In the genomic region with DNA sequence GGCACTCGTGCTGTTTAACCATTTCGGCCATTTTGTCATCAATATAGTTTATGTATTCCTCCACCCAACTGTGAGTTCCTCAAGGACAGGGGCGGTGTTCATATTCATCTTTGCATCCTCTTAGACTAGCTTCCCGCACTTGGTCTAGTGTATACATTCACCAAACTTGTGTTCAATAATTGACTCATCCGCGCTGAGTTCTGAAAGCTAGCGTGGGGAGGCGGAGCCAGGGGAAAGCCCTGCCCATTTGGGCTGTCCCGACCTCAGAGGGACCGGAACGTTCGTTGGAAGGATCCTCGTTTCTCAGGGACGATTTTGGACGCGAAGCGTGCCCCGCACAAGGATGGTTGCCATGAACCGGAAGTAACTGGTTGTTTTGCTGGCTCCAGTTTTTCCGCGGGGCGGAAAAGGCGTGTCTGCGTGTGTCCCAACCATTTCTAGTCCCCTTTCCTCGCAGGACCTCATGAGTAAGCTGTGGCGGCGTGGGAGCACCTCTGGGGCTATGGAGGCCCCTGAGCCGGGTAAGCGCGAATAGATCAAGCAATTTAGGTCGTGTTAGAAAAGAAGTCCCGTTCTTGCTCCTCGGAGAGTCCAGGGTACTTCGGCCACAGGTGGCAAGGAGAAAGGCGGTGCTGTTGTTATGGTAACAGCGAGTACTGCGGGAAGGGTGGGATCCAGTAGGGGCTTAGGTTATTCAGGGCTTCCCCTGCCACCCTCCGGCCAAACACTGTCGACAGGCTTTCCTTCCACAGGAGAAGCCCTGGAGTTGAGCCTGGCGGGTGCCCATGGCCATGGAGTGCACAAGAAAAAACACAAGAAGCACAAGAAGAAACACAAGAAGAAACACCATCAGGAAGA, we compare ENCODE assay signal across 8 cellular contexts. TPM values are rescaled to one million over a fixed set of nuclear protein-coding genes. Genes with fewer than 3 reads are reported as not detected.
A peak's percentile ranks its signal among the peaks of the same experiment; 100 is the strongest.
DNase-seq lines count a peak whose midpoint lies in the region; ATAC-seq and TF ChIP-seq lines count a peak whose summit lies in the region.

Gene INO80B (plus strand): TSS at position 434 of the 858 bp plus-strand sequence. CDS start 30 bp downstream, at position 464.

- H2AFZ ChIP-seq in PC-3 (ENCODE audit: low read length) = peak within 1 kb of the TSS; percentile 84

- no peak for TF ChIP-seq CTCF in PC-3 (conservative IDR thresholded peaks at IDR 0.05; ENCODE audit: low read depth, low read length)
- no peak for TF ChIP-seq CTCF in epithelial cell of esophagus (IDR thresholded peaks at IDR 0.05; ENCODE audit: insufficient read depth, low read depth, low read length, missing control alignments)

- TSS peak; percentile 43 for BruUV-seq in PC-3 (replicated peaks; lab: Mats Ljungman, UMichigan)

- intact Hi-C loops in PC-3 (cut with micrococcal nuclease) = loop anchor here (1.0 to 5.0 kb wide), 4 partner anchors 15 to 258 kb away; partner anchors contain the start of genes CCDC142, MTHFD2 and PCGF1

- peaks cover 27% of the 10 kb centered on the region for H3K4me1 ChIP-seq in PC-3 (ENCODE audit: insufficient read depth, low read length)

- no peaks in the 10 kb centered on the region for H3K9me3 ChIP-seq in PC-3 (ENCODE audit: low read length)

- H3K4me2 ChIP-seq in PC-3 (ENCODE audit: low read length) = peak within 1 kb of the TSS; percentile 99

- no peak for TF ChIP-seq EP300 in Ishikawa (IDR thresholded peaks at IDR 0.05; ENCODE audit: borderline replicate concordance)

- CTCF ChIA-PET in PC-3 (lab: Charles Lee) = no interaction called here

- H3K9ac ChIP-seq in PC-3 (ENCODE audit: low read length) = peak within 1 kb of the TSS; percentile 78

- H3K27me3 ChIP-seq in PC-3 (ENCODE audit: low read length) = no peaks in the 10 kb centered on the region

- H4K20me1 ChIP-seq in PC-3 (ENCODE audit: low read length) = no peaks in the 10 kb centered on the region

- no peak within 1 kb of the TSS for H3K27ac ChIP-seq in PC-3 (ENCODE audit: low read length)

- peak within 1 kb of the TSS; percentile 93 for H3K4me3 ChIP-seq in PC-3 (ENCODE audit: low read length)
- H3K4me3 ChIP-seq in epithelial cell of esophagus (ENCODE audit: low read length) = peak within 1 kb of the TSS; percentile 95

- DNase-seq in DMS 273 (lab: John Stamatoyannopoulos, UW; ENCODE audit: unreplicated experiment) (peak; percentile 99), PC-3 (peak; percentile 99), activated T-cell treated with anti-CD3 and anti-CD28 coated beads for 48 hours (ENCODE audit: low read depth) (peak; percentile 95), epithelial cell of esophagus (ENCODE audit: low read depth) (peak; percentile 99), mucosa of gallbladder (ENCODE audit: low spot score) (peak; percentile 98)
- DNase-seq in stimulated activated CD8-positive, alpha-beta memory T cell treated with anti-CD3 and anti-CD28 coated beads, Interleukin-4, amount 100 ng/mL, for 4 hours (ENCODE audit: low read depth in 2 of 2, low spot score in 1 of 2) = peak; percentile 94 to 96

- POLR2A ChIA-PET in PC-3 (lab: Charles Lee; ENCODE audit: unreplicated experiment) = interaction anchor here (0.7 to 1.3 kb wide), 2 partner anchors 15 to 692 kb away, joined by 3 read pairs; no protein-coding TSS in a partner anchor

- ATAC-seq in GM21576 (IDR thresholded peaks at IDR 0.05; ENCODE audit: unreplicated experiment) = peak; percentile 36
- ATAC-seq in PC-3 = peak; percentile 29

- peaks cover 32% of the 10 kb centered on the region for H3K79me2 ChIP-seq in PC-3 (ENCODE audit: low read length)

- no peak; the same call in 1 of the 2 replicates for TF ChIP-seq RAD21 in Ishikawa (IDR thresholded peaks at IDR 0.05; ENCODE audit: low read depth)

- no peaks in the 10 kb centered on the region for H3F3A ChIP-seq in PC-3 (ENCODE audit: low read length, unreplicated experiment)

- H3K36me3 ChIP-seq in PC-3 (ENCODE audit: low read depth, low read length) = no peaks in the 10 kb centered on the region; the same call in 1 of the 2 replicates

- no peaks in the 10 kb centered on the region for H3K9me2 ChIP-seq in PC-3 (replicated peaks; ENCODE audit: low read length)

TF ChIP-seq in Ishikawa, 13 proteins besides CTCF, POLR2A, EP300 and RAD21:
- TF ChIP-seq NFIC (IDR thresholded peaks at IDR 0.05) (peak; percentile 6; the same call in 1 of the 2 replicates), YY1 (IDR thresholded peaks at IDR 0.05; ENCODE audit: low read depth) (peak; percentile 99), TCF12 (IDR thresholded peaks at IDR 0.05; ENCODE audit: low read depth) (peak; percentile 20; the same call in 1 of the 2 replicates), CREB1 (IDR thresholded peaks at IDR 0.05; ENCODE audit: low read depth) (peak; percentile 39; the same call in 1 of the 2 replicates), EGR1 (IDR thresholded peaks at IDR 0.05) (peak; percentile 83), USF1 (IDR thresholded peaks at IDR 0.05) (0 out of 2 replicates have a peak, but pooled peaks have one; percentile 48), ZBTB7A (IDR thresholded peaks at IDR 0.05; ENCODE audit: low read depth) (no peak), REST (IDR thresholded peaks at IDR 0.05; ENCODE audit: low read depth) (no peak), CEBPB (IDR thresholded peaks at IDR 0.05) (no peak), TAF1 (IDR thresholded peaks at IDR 0.05; ENCODE audit: low read depth) (peak; percentile 45; the same call in 1 of the 2 replicates), TEAD4 (IDR thresholded peaks at IDR 0.05) (peak; percentile 21; the same call in 1 of the 2 replicates), FOXM1 (IDR thresholded peaks at IDR 0.05; ENCODE audit: borderline replicate concordance, low read depth) (no peak)
- TF ChIP-seq, protein P1, sequence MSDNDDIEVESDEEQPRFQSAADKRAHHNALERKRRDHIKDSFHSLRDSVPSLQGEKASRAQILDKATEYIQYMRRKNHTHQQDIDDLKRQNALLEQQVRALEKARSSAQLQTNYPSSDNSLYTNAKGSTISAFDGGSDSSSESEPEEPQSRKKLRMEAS (IDR thresholded peaks at IDR 0.05) = peak; percentile 89
TF ChIP-seq in Ishikawa: peak in this region for 9.

RNA-seq across cellular contexts. Expression of gene INO80B, which starts in this region (rescaled TPM):
- total RNA-seq in PC-3 (2014; rRNA removed) (26.2 and 34.6 TPM in 2 replicates), mucosa of gallbladder (51.8 TPM)
